8 cellular contexts compared by ENCODE assay signal in genomic region chr20:326645-327031, GRCh38. TPM values are rescaled to one million over a fixed set of nuclear protein-coding genes. Genes with fewer than 3 reads are reported as not detected.
A peak's percentile ranks its signal among the peaks of the same experiment; 100 is the strongest.
DNase-seq lines count a peak whose midpoint lies in the region; ATAC-seq, FAIRE-seq and TF ChIP-seq lines count a peak whose summit lies in the region.

No MANE protein-coding gene starts in this region.

- H4K20me1 ChIP-seq in Karpas-422 (ENCODE audit: insufficient read depth, low read depth, low read length), result peaks cover 28% of the 10 kb centered on the region
- H4K20me1 ChIP-seq in K562 (replicated peaks; ENCODE audit: control insufficient read depth, insufficient read depth, low read length), result peaks cover 16% of the 10 kb centered on the region; the same call in 1 of the 2 replicates

- peaks cover 6 to 38% (median 20%) of the 10 kb centered on the region in 3 donors for H3K4me1 Mint-ChIP-seq in CD8-positive, alpha-beta memory T cell

- no peaks in the 10 kb centered on the region for H3K9me3 ChIP-seq in CD8-positive, alpha-beta memory T cell (ENCODE audit: low read length)
- H3K9me3 ChIP-seq in Karpas-422 (ENCODE audit: low read length), result no peaks in the 10 kb centered on the region
- no peaks in the 10 kb centered on the region for H3K9me3 ChIP-seq in K562 (replicated peaks; ENCODE audit: control insufficient read depth, insufficient read depth, low read depth, low read length)
- H3K9me3 ChIP-seq in thymus (ENCODE audit: control insufficient read depth), result no peaks in the 10 kb centered on the region

- H3K4me1 ChIP-seq in CD8-positive, alpha-beta memory T cell (ENCODE audit: insufficient read depth, low read length), result peaks cover 26% of the 10 kb centered on the region
- H3K4me1 ChIP-seq in Karpas-422 (ENCODE audit: low read length) (peaks cover 49% of the 10 kb centered on the region), K562 (replicated peaks in 1 of 2; ENCODE audit: control insufficient read depth in 2 of 2, insufficient read depth in 2 of 2, low read length in 2 of 2) (peaks cover 16 to 57% of the 10 kb centered on the region in 2 experiments; a peak in 4 of 5 replicates), thymus (ENCODE audit: control insufficient read depth, insufficient read depth, low read length) (peaks cover 9% of the 10 kb centered on the region)

- peaks cover 0 to 3% (median 0%) of the 10 kb centered on the region in 3 donors for H3K36me3 Mint-ChIP-seq in CD8-positive, alpha-beta memory T cell

- peaks cover 22% of the 10 kb centered on the region for H3K79me2 ChIP-seq in Karpas-422 (ENCODE audit: low read length)
- peaks cover 49% of the 10 kb centered on the region for H3K79me2 ChIP-seq in K562 (ENCODE audit: control insufficient read depth, insufficient read depth, low read length)

- no peaks in the 10 kb centered on the region for H3K27me3 ChIP-seq in CD8-positive, alpha-beta memory T cell (ENCODE audit: insufficient read depth, low read length, poor library complexity, severe bottlenecking)
- H3K27me3 ChIP-seq in Karpas-422 (ENCODE audit: low read length) (no peaks in the 10 kb centered on the region), K562 (ENCODE audit: control insufficient read depth in 2 of 2, insufficient read depth in 2 of 2, low read length in 2 of 2) (no peaks in the 10 kb centered on the region), thymus (ENCODE audit: control insufficient read depth, insufficient read depth) (no peaks in the 10 kb centered on the region)

- peaks cover 0 to 1% of the 10 kb centered on the region in 2 donors for H3K27me3 Mint-ChIP-seq in CD8-positive, alpha-beta memory T cell

- peak overlapping the region; percentile 93 for H3K4me2 ChIP-seq in Karpas-422 (ENCODE audit: low read depth, low read length, poor library complexity, severe bottlenecking)
- peak overlapping the region; percentile 78; the same call in 1 of the 2 replicates for H3K4me2 ChIP-seq in K562 (ENCODE audit: insufficient read depth, low read length)

- TF ChIP-seq RAD21 in K562 (CRISPR knock-in tag; conservative IDR thresholded peaks at IDR 0.05 in 1 of 2, IDR thresholded peaks at IDR 0.05 in 1 of 2), result no peak

- H2AFZ ChIP-seq in Karpas-422 (ENCODE audit: low read length) (no peak overlapping the region), K562 (ENCODE audit: low read depth, low read length) (peak overlapping the region; percentile 29; the same call in 1 of the 2 replicates)

- intact Hi-C loops in K562 (cut with micrococcal nuclease), result no loop called here

- BruUV-seq in K562 (replicated peaks; lab: Mats Ljungman, UMichigan), result TSS peak; percentile 50

- peaks cover 3% of the 10 kb centered on the region for H3K9me1 ChIP-seq in K562 (ENCODE audit: control insufficient read depth, insufficient read depth, low read length)

- POLR2A ChIA-PET in CD8-positive, alpha-beta memory T cell (lab: Charles Lee), result interaction anchor here (1.1 to 4.1 kb wide), 2 partner anchors 28 to 217 kb away, joined by 3 to 62 read pairs; partner anchors contain the start of gene ZCCHC3
- POLR2A ChIA-PET in K562 (lab: Yijun Ruan, JAX), result interaction anchor here (1.2 kb wide), 1 partner anchor 21 kb away, joined by 5 read pairs; the partner anchor contains the start of gene NRSN2

- H3K27ac ChIP-seq in CD8-positive, alpha-beta memory T cell (ENCODE audit: low read depth, low read length), result peak overlapping the region; percentile 31
- H3K27ac ChIP-seq in Karpas-422 (ENCODE audit: low read length) (peak overlapping the region; percentile 88), K562 (ENCODE audit: extremely low read depth, low read depth, low read length) (peak overlapping the region; percentile 95), thymus (ENCODE audit: low read depth) (peak overlapping the region; percentile 96)

- no peaks in the 10 kb centered on the region for H3K36me3 ChIP-seq in CD8-positive, alpha-beta memory T cell (ENCODE audit: insufficient read depth, low read length)
- H3K36me3 ChIP-seq in Karpas-422 (ENCODE audit: insufficient read depth, low read length) (peaks cover 6% of the 10 kb centered on the region; the same call in 1 of the 2 replicates), K562 (ENCODE audit: control insufficient read depth, insufficient read depth, low read length) (peaks cover 30% of the 10 kb centered on the region; the same call in 2 of the 3 replicates), thymus (ENCODE audit: control insufficient read depth, insufficient read depth) (no peaks in the 10 kb centered on the region)

- H3K9me2 ChIP-seq in Karpas-422 (replicated peaks; ENCODE audit: insufficient read depth, low read length), result no peaks in the 10 kb centered on the region

- peak in 2 of 5 donors; percentile 17 to 21 for DNase-seq in CD8-positive, alpha-beta memory T cell
- no peak for DNase-seq in Karpas-422
- peak in 1 of 4 experiments; percentile 51 for DNase-seq in K562 (ENCODE audit: extremely low read depth in 1 of 4, low spot score in 3 of 4)
- peak; percentile 52 for DNase-seq in left lobe of liver (ENCODE audit: low spot score)
- DNase-seq in GM13976 (ENCODE audit: low spot score), result no peak
- no peak for DNase-seq in amniotic stem cell (lab: John Stamatoyannopoulos, UW)

- peak overlapping the region; percentile 68 to 90 (median 71) for H3K4me3 Mint-ChIP-seq in CD8-positive, alpha-beta memory T cell

- 0% methylated on average over 3 of the region's 32 CpGs for WGBS in K562 (ENCODE audit: insufficient coverage, low coverage, missing lambda C conversion rate)
- under 1% methylated on average over 32 of the region's 32 CpGs for whole genome bisulfite sequencing in thymus

- TF ChIP-seq EP300 in K562 (IDR thresholded peaks at IDR 0.05; ENCODE audit: low read length), result no peak

- in situ Hi-C loops in K562 (cut with MboI), result no loop called here
- in situ Hi-C loops in GM13976 (cut with MboI; ENCODE audit: low sequenced_read_pairs, unreplicated experiment), result no loop called here

- no peak for FAIRE-seq in K562 (lab: Jason Lieb, UNC)

- 0 out of 6 replicates have a peak, but pooled peaks of 1 of the 3 experiments have one; percentile 8 for TF ChIP-seq CTCF in K562 (IDR thresholded peaks at IDR 0.05 in 2 of 3, conservative IDR thresholded peaks at IDR 0.05 in 1 of 3; ENCODE audit: insufficient read depth in 2 of 3, low read depth in 1 of 3, low read length in 3 of 3)
- TF ChIP-seq CTCF in GM13976 (IDR thresholded peaks at IDR 0.05; ENCODE audit: borderline replicate concordance, control extremely low read depth, extremely low read depth, insufficient read depth, missing control alignments), result no peak

- H3K4me3 ChIP-seq in CD8-positive, alpha-beta memory T cell (ENCODE audit: low read length), result peak overlapping the region; percentile 25
- H3K4me3 ChIP-seq in Karpas-422 (ENCODE audit: low read length), result peak overlapping the region; percentile 85
- peak overlapping the region; percentile 65 for H3K4me3 ChIP-seq in K562
- peak overlapping the region; percentile 78 for H3K4me3 ChIP-seq in thymus (ENCODE audit: low read length)

- no peaks in the 10 kb centered on the region for H3K9me3 Mint-ChIP-seq in CD8-positive, alpha-beta memory T cell

- ATAC-seq in K562 (peak; percentile 2), left lobe of liver (no peak), GM18907 (IDR thresholded peaks at IDR 0.05; ENCODE audit: unreplicated experiment) (no peak)

- H3K9ac ChIP-seq in Karpas-422 (ENCODE audit: low read length) (peak overlapping the region; percentile 98), K562 (ENCODE audit: insufficient read depth in 1 of 2, low read depth in 2 of 2, low read length in 2 of 2) (peak overlapping the region; percentile 77 to 97)

- no peak for TF ChIP-seq POLR2A in K562 (conservative IDR thresholded peaks at IDR 0.05)

- peak overlapping the region in 7 of 8 donors; percentile 43 to 93 (median 70) for H3K27ac Mint-ChIP-seq in CD8-positive, alpha-beta memory T cell

- CTCF ChIA-PET in CD8-positive, alpha-beta memory T cell (lab: Charles Lee), result no interaction called here
- CTCF ChIA-PET in K562 (lab: Yijun Ruan, JAX; ENCODE audit: low intra/inter-chr PET ratio), result no interaction called here

RNA-seq across cellular contexts. Expression of gene SOX12, which starts 1.3 kb away (rescaled TPM):
- 1 to 10 TPM; 4.7 to 5.1 TPM for total RNA-seq in CD8-positive, alpha-beta memory T cell
- 0.64 TPM for polyA plus RNA-seq in CD8-positive, alpha-beta memory T cell
- total RNA-seq in Karpas-422 (2014; rRNA removed; shearing (Covaris generic); ENCODE audit: low replicate concordance), result 8.3 and 18.0 TPM in 2 replicates
- total RNA-seq in K562 (2011; cell fraction: chromatin; rRNA removed; ENCODE audit: low replicate concordance), result 5.5 and 9.5 TPM in 2 replicates
- 8.4 and 9.8 TPM in 2 replicates for total RNA-seq in K562 (2011; cell fraction: nucleolus; rRNA removed)
- total RNA-seq in K562 (2011; cell fraction: nucleoplasm; rRNA removed), result 8.9 and 11.8 TPM in 2 replicates
- 6.5 and 9.2 TPM in 2 replicates for total RNA-seq in K562 (2014; rRNA removed)
- total RNA-seq in K562 (2014; rRNA removed; fragmentation: Illumina TruSeq; extraction: Trizol), result 1.3 and 1.4 TPM in 2 replicates
- total RNA-seq in K562 (2015; rRNA removed; fragmentation: Illumina TruSeq; extraction: Trizol), result 2.6 and 2.8 TPM in 2 replicates
- total RNA-seq in K562 (2021), result 26.1 and 26.3 TPM in 2 replicates
- polyA plus RNA-seq in K562 (2011; rRNA removed), result 1.8 and 3.5 TPM in 2 replicates
- 2.4 and 2.8 TPM in 2 replicates for polyA plus RNA-seq in K562 (2011; cell fraction: cytosol; rRNA removed)
- 9.5 and 9.7 TPM in 2 replicates for polyA plus RNA-seq in K562 (2011; cell fraction: nucleus; rRNA removed)
- 13.7 and 13.9 TPM in 2 replicates for polyA plus RNA-seq in K562 (2012)
- polyA plus RNA-seq in K562 (2014; fragmentation: Illumina TruSeq; extraction: Trizol), result 6.7 and 7.4 TPM in 2 replicates
- polyA plus RNA-seq in K562 (2014; fragmentation: Nextera tagmentation; extraction: Ambion mirVana), result under 1 TPM; 0.42 to 0.48 TPM
- polyA plus RNA-seq in K562 (2014; rRNA removed), result 6.7 and 9.6 TPM in 2 replicates
- 2.0 and 2.9 TPM in 2 replicates for polyA minus RNA-seq in K562 (2011; rRNA and poly(A)+ RNA removed)
- 4.7 and 7.1 TPM in 2 replicates for polyA minus RNA-seq in K562 (2011; cell fraction: cytosol; rRNA and poly(A)+ RNA removed)
- 2.7 and 5.2 TPM in 2 replicates for polyA minus RNA-seq in K562 (2011; cell fraction: nucleus; rRNA and poly(A)+ RNA removed)
- 5.6 TPM for total RNA-seq in left lobe of liver
- 4.7 TPM for polyA plus RNA-seq in thymus

RNA-seq across cellular contexts. Expression of gene NRSN2, which starts 20.3 kb away (rescaled TPM):
- total RNA-seq in CD8-positive, alpha-beta memory T cell, result 1 to 10 TPM; 7.6 to 9.5 TPM
- polyA plus RNA-seq in CD8-positive, alpha-beta memory T cell, result 1.0 TPM
- total RNA-seq in Karpas-422 (2014; rRNA removed; shearing (Covaris generic); ENCODE audit: low replicate concordance), result 18.2 and 28.3 TPM in 2 replicates
- total RNA-seq in K562 (2011; cell fraction: chromatin; rRNA removed; ENCODE audit: low replicate concordance), result 9.8 and 24.5 TPM in 2 replicates
- total RNA-seq in K562 (2011; cell fraction: nucleolus; rRNA removed), result 24.9 and 37.9 TPM in 2 replicates
- total RNA-seq in K562 (2011; cell fraction: nucleoplasm; rRNA removed), result 34.2 and 46.5 TPM in 2 replicates
- total RNA-seq in K562 (2014; rRNA removed), result 11.1 and 21.5 TPM in 2 replicates
- 6.7 and 7.5 TPM in 2 replicates for total RNA-seq in K562 (2014; rRNA removed; fragmentation: Illumina TruSeq; extraction: Trizol)
- 7.8 and 9.6 TPM in 2 replicates for total RNA-seq in K562 (2015; rRNA removed; fragmentation: Illumina TruSeq; extraction: Trizol)
- total RNA-seq in K562 (2021), result 26.7 and 28.5 TPM in 2 replicates
- polyA plus RNA-seq in K562 (2011; rRNA removed), result 13.1 and 37.5 TPM in 2 replicates
- 54.0 and 57.8 TPM in 2 replicates for polyA plus RNA-seq in K562 (2011; cell fraction: cytosol; rRNA removed)
- polyA plus RNA-seq in K562 (2011; cell fraction: nucleus; rRNA removed), result 24.4 and 24.6 TPM in 2 replicates
- 21.9 and 37.5 TPM in 2 replicates for polyA plus RNA-seq in K562 (2012)
- 24.3 and 24.7 TPM in 2 replicates for polyA plus RNA-seq in K562 (2014; fragmentation: Illumina TruSeq; extraction: Trizol)
- 1 to 10 TPM; 7.9 to 8.3 TPM for polyA plus RNA-seq in K562 (2014; fragmentation: Nextera tagmentation; extraction: Ambion mirVana)
- 24.8 and 29.7 TPM in 2 replicates for polyA plus RNA-seq in K562 (2014; rRNA removed)
- polyA minus RNA-seq in K562 (2011; rRNA and poly(A)+ RNA removed), result 8.2 and 13.0 TPM in 2 replicates
- 14.1 and 27.3 TPM in 2 replicates for polyA minus RNA-seq in K562 (2011; cell fraction: cytosol; rRNA and poly(A)+ RNA removed)
- 5.0 and 5.7 TPM in 2 replicates for polyA minus RNA-seq in K562 (2011; cell fraction: nucleus; rRNA and poly(A)+ RNA removed)
- total RNA-seq in left lobe of liver, result 3.1 TPM
- polyA plus RNA-seq in thymus, result 16.7 TPM

RNA-seq across cellular contexts. Expression of gene ZCCHC3, which starts 29.3 kb away (rescaled TPM):
- 10 to 100 TPM; 25.3 to 25.4 TPM for total RNA-seq in CD8-positive, alpha-beta memory T cell
- 14.1 TPM for polyA plus RNA-seq in CD8-positive, alpha-beta memory T cell
- total RNA-seq in Karpas-422 (2014; rRNA removed; shearing (Covaris generic); ENCODE audit: low replicate concordance), result 20.6 and 22.2 TPM in 2 replicates
- 6.9 and 11.2 TPM in 2 replicates for total RNA-seq in K562 (2011; cell fraction: chromatin; rRNA removed; ENCODE audit: low replicate concordance)
- total RNA-seq in K562 (2011; cell fraction: nucleolus; rRNA removed), result 9.6 and 12.0 TPM in 2 replicates
- 10.6 and 13.3 TPM in 2 replicates for total RNA-seq in K562 (2011; cell fraction: nucleoplasm; rRNA removed)
- total RNA-seq in K562 (2014; rRNA removed) (23.2 and 28.2 TPM in 2 replicates), K562 (2014; rRNA removed; fragmentation: Illumina TruSeq; extraction: Trizol) (10.1 and 10.2 TPM in 2 replicates), K562 (2015; rRNA removed; fragmentation: Illumina TruSeq; extraction: Trizol) (12.8 and 13.9 TPM in 2 replicates), K562 (2021) (22.1 and 22.5 TPM in 2 replicates), left lobe of liver (5.6 TPM)
- polyA plus RNA-seq in K562 (2011; rRNA removed) (21.2 and 22.0 TPM in 2 replicates), K562 (2014; fragmentation: Illumina TruSeq; extraction: Trizol) (16.5 and 17.6 TPM in 2 replicates), K562 (2014; fragmentation: Nextera tagmentation; extraction: Ambion mirVana) (1 to 10 TPM; 2.8 to 4.0 TPM), K562 (2014; rRNA removed) (22.4 and 23.3 TPM in 2 replicates), thymus (21.8 TPM)
- 18.7 and 24.5 TPM in 2 replicates for polyA plus RNA-seq in K562 (2011; cell fraction: cytosol; rRNA removed)
- 13.2 and 18.2 TPM in 2 replicates for polyA plus RNA-seq in K562 (2011; cell fraction: nucleus; rRNA removed)
- 17.7 and 19.5 TPM in 2 replicates for polyA plus RNA-seq in K562 (2012)
- polyA minus RNA-seq in K562 (2011; rRNA and poly(A)+ RNA removed), result 11.1 and 11.7 TPM in 2 replicates
- polyA minus RNA-seq in K562 (2011; cell fraction: cytosol; rRNA and poly(A)+ RNA removed), result 10.8 and 12.2 TPM in 2 replicates
- 3.9 and 9.7 TPM in 2 replicates for polyA minus RNA-seq in K562 (2011; cell fraction: nucleus; rRNA and poly(A)+ RNA removed)

RNA-seq across cellular contexts. Expression of gene C20orf96, which starts 36.1 kb away (rescaled TPM):
- total RNA-seq in CD8-positive, alpha-beta memory T cell, result 1 to 10 TPM; 3.7 to 4.3 TPM
- 0.46 TPM for polyA plus RNA-seq in CD8-positive, alpha-beta memory T cell
- total RNA-seq in Karpas-422 (2014; rRNA removed; shearing (Covaris generic); ENCODE audit: low replicate concordance), result 1.8 and 2.0 TPM in 2 replicates
- 40.0 and 54.2 TPM in 2 replicates for total RNA-seq in K562 (2011; cell fraction: chromatin; rRNA removed; ENCODE audit: low replicate concordance)
- total RNA-seq in K562 (2011; cell fraction: nucleolus; rRNA removed), result 27.8 and 28.2 TPM in 2 replicates
- 25.0 and 27.3 TPM in 2 replicates for total RNA-seq in K562 (2011; cell fraction: nucleoplasm; rRNA removed)
- total RNA-seq in K562 (2014; rRNA removed) (1.5 and 2.0 TPM in 2 replicates), K562 (2014; rRNA removed; fragmentation: Illumina TruSeq; extraction: Trizol) (2.4 and 3.0 TPM in 2 replicates), K562 (2015; rRNA removed; fragmentation: Illumina TruSeq; extraction: Trizol) (2.1 and 2.3 TPM in 2 replicates), K562 (2021) (10.1 TPM in 2 replicates), left lobe of liver (2.0 TPM)
- polyA plus RNA-seq in K562 (2011; rRNA removed) (11.0 and 22.6 TPM in 2 replicates), K562 (2014; fragmentation: Illumina TruSeq; extraction: Trizol) (8.4 and 9.8 TPM in 2 replicates), K562 (2014; fragmentation: Nextera tagmentation; extraction: Ambion mirVana) (1 to 10 TPM; 1.7 to 4.2 TPM), K562 (2014; rRNA removed) (9.1 and 11.7 TPM in 2 replicates), thymus (4.3 TPM)
- polyA plus RNA-seq in K562 (2011; cell fraction: cytosol; rRNA removed), result 5.7 and 11.5 TPM in 2 replicates
- polyA plus RNA-seq in K562 (2011; cell fraction: nucleus; rRNA removed), result 35.3 and 52.8 TPM in 2 replicates
- 8.6 and 10.2 TPM in 2 replicates for polyA plus RNA-seq in K562 (2012)
- polyA minus RNA-seq in K562 (2011; rRNA and poly(A)+ RNA removed), result 6.5 and 8.2 TPM in 2 replicates
- 3.1 and 3.6 TPM in 2 replicates for polyA minus RNA-seq in K562 (2011; cell fraction: cytosol; rRNA and poly(A)+ RNA removed)
- polyA minus RNA-seq in K562 (2011; cell fraction: nucleus; rRNA and poly(A)+ RNA removed), result 8.6 and 19.5 TPM in 2 replicates

RNA-seq across cellular contexts. Expression of gene TRIB3, which starts 53.9 kb away (rescaled TPM):
- 10 to 100 TPM; 24.6 to 28.7 TPM for total RNA-seq in CD8-positive, alpha-beta memory T cell
- 12.0 TPM for polyA plus RNA-seq in CD8-positive, alpha-beta memory T cell
- 122 and 197 TPM in 2 replicates for total RNA-seq in Karpas-422 (2014; rRNA removed; shearing (Covaris generic); ENCODE audit: low replicate concordance)
- 20.3 and 47.6 TPM in 2 replicates for total RNA-seq in K562 (2011; cell fraction: chromatin; rRNA removed; ENCODE audit: low replicate concordance)
- total RNA-seq in K562 (2011; cell fraction: nucleolus; rRNA removed), result 45.7 and 51.3 TPM in 2 replicates
- total RNA-seq in K562 (2011; cell fraction: nucleoplasm; rRNA removed), result 38.2 and 39.5 TPM in 2 replicates
- total RNA-seq in K562 (2014; rRNA removed), result 113 and 114 TPM in 2 replicates
- 43.5 and 47.4 TPM in 2 replicates for total RNA-seq in K562 (2014; rRNA removed; fragmentation: Illumina TruSeq; extraction: Trizol)
- total RNA-seq in K562 (2015; rRNA removed; fragmentation: Illumina TruSeq; extraction: Trizol), result 22.1 and 23.0 TPM in 2 replicates
- 102 and 110 TPM in 2 replicates for total RNA-seq in K562 (2021)
- polyA plus RNA-seq in K562 (2011; rRNA removed), result 44.4 and 114 TPM in 2 replicates
- 105 and 109 TPM in 2 replicates for polyA plus RNA-seq in K562 (2011; cell fraction: cytosol; rRNA removed)
- polyA plus RNA-seq in K562 (2011; cell fraction: nucleus; rRNA removed), result 42.6 and 66.5 TPM in 2 replicates
- polyA plus RNA-seq in K562 (2012), result 40.1 and 401 TPM in 2 replicates
- 55.3 and 78.6 TPM in 2 replicates for polyA plus RNA-seq in K562 (2014; fragmentation: Illumina TruSeq; extraction: Trizol)
- polyA plus RNA-seq in K562 (2014; fragmentation: Nextera tagmentation; extraction: Ambion mirVana), result 10 to 100 TPM; 12.1 to 14.9 TPM
- polyA plus RNA-seq in K562 (2014; rRNA removed), result 78.8 and 80.6 TPM in 2 replicates
- polyA minus RNA-seq in K562 (2011; rRNA and poly(A)+ RNA removed), result 33.3 and 53.8 TPM in 2 replicates
- 37.2 and 88.9 TPM in 2 replicates for polyA minus RNA-seq in K562 (2011; cell fraction: cytosol; rRNA and poly(A)+ RNA removed)
- polyA minus RNA-seq in K562 (2011; cell fraction: nucleus; rRNA and poly(A)+ RNA removed), result 9.7 and 26.4 TPM in 2 replicates
- 18.3 TPM for total RNA-seq in left lobe of liver
- polyA plus RNA-seq in thymus, result 10.1 TPM

Comparison
In these comparisons a context has a peak if more than half of its experiments do, and no peak if none do; other contexts are left out.
1. H3K27ac ChIP-seq: peak in every context shown above with its lines; median percentile 96 in thymus; 95 in K562; 88 in Karpas-422; 31 in CD8-positive, alpha-beta memory T cell.
2. H3K4me3 ChIP-seq: peak in every context shown above with its lines; median percentile 85 in Karpas-422; 78 in thymus; 65 in K562; 25 in CD8-positive, alpha-beta memory T cell.